In genomic region chr12:39440781-39441180, GRCh38 we compare ENCODE assay signal across 12 cellular contexts. TPM values are rescaled to one million over a fixed set of nuclear protein-coding genes. Genes with fewer than 3 reads are reported as not detected.
DNase-seq lines count a peak whose midpoint lies in the region; ATAC-seq and TF ChIP-seq lines count a peak whose summit lies in the region.
"Had no signal": no experiment of that assay in that cellular context is flagged by ENCODE, and none has a peak within 500 bp of the region (broad histone marks: within the 10 kb centered on the region; RNA-seq: fewer than 3 reads in every experiment).

No MANE protein-coding gene starts in this region.

- no peak overlapping the region for H3K23ac ChIP-seq in mesendoderm (ENCODE audit: low read length)

- H3K4me1 Mint-ChIP-seq in CD4-positive, alpha-beta T cell (ENCODE audit: low read depth): peaks cover 18% of the 10 kb centered on the region
- peaks cover 24% of the 10 kb centered on the region for H3K4me1 Mint-ChIP-seq in activated T-helper 1 cell treated with anti-CD3 and anti-CD28 coated beads, Interleukin-12 subunit alpha, Interleukin-12 subunit beta, Interleukin-2, Interleukin-4 antibody, amounts not matched to agents 30 ng/mL and 10 ng/mL and 1 ng/mL, durations not matched to agents 14 hours and 24 hours and 36 hours (ENCODE audit: low read depth)

- H3K9ac ChIP-seq in mesendoderm (ENCODE audit: low read length): no peak overlapping the region

- peak overlapping the region; percentile 78 for H3K4me3 Mint-ChIP-seq in CD4-positive, alpha-beta T cell
- H3K4me3 Mint-ChIP-seq in activated T-helper 1 cell treated with anti-CD3 and anti-CD28 coated beads, Interleukin-12 subunit alpha, Interleukin-12 subunit beta, Interleukin-2, Interleukin-4 antibody, amounts not matched to agents 30 ng/mL and 10 ng/mL and 1 ng/mL, durations not matched to agents 14 hours and 24 hours and 36 hours: peak overlapping the region; percentile 64

- no peak for ATAC-seq in CD4-positive, alpha-beta T cell (ENCODE audit: poor library complexity)
- no peak for ATAC-seq in GM18519 (IDR thresholded peaks at IDR 0.05; ENCODE audit: low FRiP score, unreplicated experiment)
- ATAC-seq: stimulated activated naive CD8-positive, alpha-beta T cell treated with anti-CD3 and anti-CD28 coated beads, Interleukin-15, amount 100 ng/mL, for 72 hours had no signal

- POLR2A ChIA-PET in CD4-positive, alpha-beta T cell (lab: Charles Lee): no interaction called here

- H3K27ac ChIP-seq in CD4-positive, alpha-beta T cell (ENCODE audit: low read depth, low read length): no peak overlapping the region
- no peak overlapping the region for H3K27ac ChIP-seq in mesendoderm (ENCODE audit: low read depth, low read length)

- peaks cover 6% of the 10 kb centered on the region for H3K36me3 Mint-ChIP-seq in CD4-positive, alpha-beta T cell (ENCODE audit: low read depth)
- H3K36me3 Mint-ChIP-seq in activated T-helper 1 cell treated with anti-CD3 and anti-CD28 coated beads, Interleukin-12 subunit alpha, Interleukin-12 subunit beta, Interleukin-2, Interleukin-4 antibody, amounts not matched to agents 30 ng/mL and 10 ng/mL and 1 ng/mL, durations not matched to agents 14 hours and 24 hours and 36 hours (ENCODE audit: low read depth): no peaks in the 10 kb centered on the region

- H2AK5ac ChIP-seq in mesendoderm (ENCODE audit: low read length): no peak overlapping the region

- no peak overlapping the region for H2BK5ac ChIP-seq in mesendoderm (ENCODE audit: low read length)

- no peak overlapping the region for H3K4ac ChIP-seq in mesendoderm (ENCODE audit: low read depth, low read length)

- CTCF ChIA-PET in CD4-positive, alpha-beta T cell (lab: Charles Lee): no interaction called here

- H3K4me2 ChIP-seq in mesendoderm (ENCODE audit: low read length): no peak overlapping the region

- no peak overlapping the region for H3K18ac ChIP-seq in mesendoderm (ENCODE audit: low read length)

- H3K9me3 ChIP-seq in CD4-positive, alpha-beta T cell (ENCODE audit: control insufficient read depth, low read length): no peaks in the 10 kb centered on the region

- H4K8ac ChIP-seq in mesendoderm (ENCODE audit: low read depth, low read length): no peak overlapping the region

- no peak for TF ChIP-seq CTCF in CD4-positive, alpha-beta T cell (IDR thresholded peaks at IDR 0.05)

- H3K4me3 ChIP-seq in mesendoderm (ENCODE audit: low read length): no peak overlapping the region

- in situ Hi-C loops in G401 (cut with HindIII; ENCODE audit: low sequenced_read_pairs): no loop called here

- no peak for DNase-seq in CD4-positive, alpha-beta T cell
- DNase-seq in G401 (ENCODE audit: low spot score) (peak; percentile 32), mesendoderm (peak; percentile 31), NCI-H748 treated with DMSO at 0.1 percent for 48 hours (lab: John Stamatoyannopoulos, UW) (no peak), NCI-H2227 (lab: John Stamatoyannopoulos, UW; ENCODE audit: unreplicated experiment) (no peak), GDM1 (lab: John Stamatoyannopoulos, UW) (no peak)
- no peak for DNase-seq in activated T-helper 1 cell treated with anti-CD3 and anti-CD28 coated beads, Interleukin-12 subunit alpha, Interleukin-12 subunit beta, Interleukin-2, Interleukin-4 antibody, amounts not matched to agents 30 ng/mL and 10 ng/mL and 1 ng/mL, durations not matched to agents 14 hours and 24 hours and 36 hours (ENCODE audit: low spot score)
- DNase-seq: DND-41; NCI-H226; stimulated activated CD4-positive, alpha-beta T cell treated with anti-CD3 and anti-CD28 coated beads, Interleukin-15, amount 100 ng/mL, for 24 hours; stimulated activated naive CD8-positive, alpha-beta T cell treated with anti-CD3 and anti-CD28 coated beads, Interleukin-15, amount 100 ng/mL, for 72 hours had no signal

- H2BK120ac ChIP-seq in mesendoderm (ENCODE audit: low read depth, low read length): no peak overlapping the region

- no peak overlapping the region for H3K27ac Mint-ChIP-seq in CD4-positive, alpha-beta T cell
- no peak overlapping the region for H3K27ac Mint-ChIP-seq in activated T-helper 1 cell treated with anti-CD3 and anti-CD28 coated beads, Interleukin-12 subunit alpha, Interleukin-12 subunit beta, Interleukin-2, Interleukin-4 antibody, amounts not matched to agents 30 ng/mL and 10 ng/mL and 1 ng/mL, durations not matched to agents 14 hours and 24 hours and 36 hours
- H3K27ac Mint-ChIP-seq: stimulated activated naive CD8-positive, alpha-beta T cell treated with anti-CD3 and anti-CD28 coated beads, Interleukin-15, amount 100 ng/mL, for 72 hours had no signal

- H3K79me2 ChIP-seq in mesendoderm (ENCODE audit: control insufficient read depth, insufficient read depth, low read length): no peaks in the 10 kb centered on the region

- no CpG with 5 or more reads among the region's 2 CpGs for WGBS in mesendoderm (ENCODE audit: extremely low coverage, insufficient coverage, low lambda C conversion rate)

- H3K27me3 Mint-ChIP-seq in CD4-positive, alpha-beta T cell: peaks cover 22% of the 10 kb centered on the region
- peaks cover 2% of the 10 kb centered on the region for H3K27me3 Mint-ChIP-seq in activated T-helper 1 cell treated with anti-CD3 and anti-CD28 coated beads, Interleukin-12 subunit alpha, Interleukin-12 subunit beta, Interleukin-2, Interleukin-4 antibody, amounts not matched to agents 30 ng/mL and 10 ng/mL and 1 ng/mL, durations not matched to agents 14 hours and 24 hours and 36 hours (ENCODE audit: insufficient read depth)

- H3K79me1 ChIP-seq in mesendoderm (ENCODE audit: low read length): no peaks in the 10 kb centered on the region

- H4K5ac ChIP-seq in mesendoderm (ENCODE audit: low read length): no peak overlapping the region

- H3K56ac ChIP-seq in mesendoderm (ENCODE audit: low read length): no peak overlapping the region

- H2BK15ac ChIP-seq in mesendoderm (replicated peaks; ENCODE audit: low read depth): no peak overlapping the region

- no peaks in the 10 kb centered on the region for H3K36me3 ChIP-seq in mesendoderm (ENCODE audit: control insufficient read depth, insufficient read depth, low read length)

- intact Hi-C loops in CD4-positive, alpha-beta T cell (cut with DNase I, micrococcal nuclease): loop anchor here (5.0 to 10.0 kb wide), 6 partner anchors 123 to 704 kb away; partner anchors contain the start of gene ABCD2 (in 1 of the 2)
- intact Hi-C loops in activated T-helper 1 cell treated with anti-CD3 and anti-CD28 coated beads, Interleukin-12 subunit alpha, Interleukin-12 subunit beta, Interleukin-2, Interleukin-4 antibody, amounts not matched to agents 30 ng/mL and 10 ng/mL and 1 ng/mL, durations not matched to agents 14 hours and 24 hours and 36 hours (cut with micrococcal nuclease): loop anchor here (5.0 to 10.0 kb wide), 2 partner anchors 96 to 1123 kb away; partner anchors contain the start of gene ALG10B

- no peaks in the 10 kb centered on the region for H3K27me3 ChIP-seq in CD4-positive, alpha-beta T cell (ENCODE audit: control insufficient read depth, insufficient read depth, low read length)
- no peaks in the 10 kb centered on the region for H3K27me3 ChIP-seq in mesendoderm (ENCODE audit: insufficient read depth, low read length, poor library complexity)

- H3K9me3 Mint-ChIP-seq in CD4-positive, alpha-beta T cell: no peaks in the 10 kb centered on the region
- no peaks in the 10 kb centered on the region for H3K9me3 Mint-ChIP-seq in activated T-helper 1 cell treated with anti-CD3 and anti-CD28 coated beads, Interleukin-12 subunit alpha, Interleukin-12 subunit beta, Interleukin-2, Interleukin-4 antibody, amounts not matched to agents 30 ng/mL and 10 ng/mL and 1 ng/mL, durations not matched to agents 14 hours and 24 hours and 36 hours
- H3K9me3 Mint-ChIP-seq: stimulated activated naive CD8-positive, alpha-beta T cell treated with anti-CD3 and anti-CD28 coated beads, Interleukin-15, amount 100 ng/mL, for 72 hours had no signal

- H3K4me1 ChIP-seq in mesendoderm (ENCODE audit: control insufficient read depth, low read depth, low read length): no peaks in the 10 kb centered on the region

RNA-seq across cellular contexts. Expression of gene KIF21A, which starts 2.1 kb away (rescaled TPM):
- total RNA-seq in CD4-positive, alpha-beta T cell: 1 to 10 TPM; 3.2 to 3.4 TPM
- total RNA-seq in G401 (2014; rRNA removed; shearing (Covaris generic)): 9.6 and 11.0 TPM in 2 replicates
- total RNA-seq in activated T-helper 1 cell treated with anti-CD3 and anti-CD28 coated beads, Interleukin-12 subunit alpha, Interleukin-12 subunit beta, Interleukin-2, Interleukin-4 antibody, amounts not matched to agents 30 ng/mL and 10 ng/mL and 1 ng/mL, durations not matched to agents 14 hours and 24 hours and 36 hours: 23.3 and 25.2 TPM in 2 replicates
- polyA plus RNA-seq in mesendoderm (2013, experiment 1 of 2): 15.2 TPM
- polyA plus RNA-seq in mesendoderm (2013, experiment 2 of 2): 16.5 TPM

Comparison
In these comparisons a context has a peak if more than half of its experiments do, and no peak if none do; other contexts are left out.
1. DNase-seq: peak in G401 (single experiment) and mesendoderm (single experiment); none in CD4-positive, alpha-beta T cell (0 of 10), activated T-helper 1 cell treated with anti-CD3 and anti-CD28 coated beads, Interleukin-12 subunit alpha, Interleukin-12 subunit beta, Interleukin-2, Interleukin-4 antibody, amounts not matched to agents 30 ng/mL and 10 ng/mL and 1 ng/mL, durations not matched to agents 14 hours and 24 hours and 36 hours (single experiment), NCI-H748 treated with DMSO at 0.1 percent for 48 hours (single experiment), NCI-H2227 (single experiment) and GDM1 (single experiment).